Comparison of ENCODE assay signal across 19 cellular contexts in the genomic region with DNA sequence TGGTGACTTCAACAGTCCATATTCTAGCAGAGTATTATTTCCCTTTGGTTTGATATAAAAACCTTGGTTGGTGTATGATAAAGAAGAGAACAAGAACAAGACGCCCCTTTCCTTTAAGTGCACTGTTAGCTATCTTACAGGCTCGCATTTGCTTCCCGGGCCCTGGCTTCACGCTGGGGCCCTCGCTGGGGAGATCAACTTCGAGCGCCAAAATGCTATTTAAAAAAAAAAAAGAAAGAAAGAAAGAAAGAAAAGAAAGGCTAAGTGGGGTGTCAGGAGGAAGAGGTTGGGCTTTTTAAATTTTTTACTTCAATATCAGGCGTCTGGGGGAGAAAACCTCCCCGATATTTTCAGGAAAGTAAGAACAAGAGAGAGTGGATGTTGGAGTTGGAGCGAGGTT. TPM values are rescaled to one million over a fixed set of nuclear protein-coding genes. Genes with fewer than 3 reads are reported as not detected.
A peak's percentile ranks its signal among the peaks of the same experiment; 100 is the strongest.
DNase-seq lines count a peak whose midpoint lies in the region; ATAC-seq and TF ChIP-seq lines count a peak whose summit lies in the region.
"Had no signal": no experiment of that assay in that cellular context is flagged by ENCODE, and none has a peak within 500 bp of the region (broad histone marks: within the 10 kb centered on the region; RNA-seq: fewer than 3 reads in every experiment).

No MANE protein-coding gene starts in this region.

- H3K4me3 Mint-ChIP-seq in activated T-cell treated with anti-CD3 and anti-CD28 coated beads, Interleukin-2, amount 50 U/mL, for 24 hours: no peak overlapping the region
- H3K4me3 Mint-ChIP-seq in WTC11: peak overlapping the region; percentile 61
- peak overlapping the region; percentile 37 for H3K4me3 Mint-ChIP-seq in memory B cell
- peak overlapping the region; percentile 50 for H3K4me3 Mint-ChIP-seq in stimulated activated memory B cell treated with anti-CD40 and anti-IgM and Interleukin-4, amounts not matched to agents 10 μg/mL and 1 μg/mL and 100 μg/mL, for 72 hours
- H3K4me3 Mint-ChIP-seq: activated naive CD4-positive, alpha-beta T cell treated with anti-CD3 and anti-CD28 coated beads, Interleukin-2, amount 50 U/mL, for 24 hours; dendritic cell treated with granulocyte-macrophage colony-stimulating factor and Interleukin-4, amounts not matched to agents 40 ng/mL and 50 ng/mL, for 4 days had no signal

- ATAC-seq in WTC11: no peak
- no peak for ATAC-seq in memory B cell (ENCODE audit: low read depth)
- ATAC-seq in stimulated activated memory B cell treated with anti-CD40 and anti-IgM and Interleukin-4, amounts not matched to agents 10 μg/mL and 1 μg/mL and 100 μg/mL, for 72 hours: no peak
- ATAC-seq in GM18868 (IDR thresholded peaks at IDR 0.05; ENCODE audit: unreplicated experiment): no peak
- ATAC-seq in HG03457 (IDR thresholded peaks at IDR 0.05; ENCODE audit: unreplicated experiment): no peak

- TF ChIP-seq CTCF in WTC11 (IDR thresholded peaks at IDR 0.05): no peak

- H3K9me3 Mint-ChIP-seq in activated T-cell treated with anti-CD3 and anti-CD28 coated beads, Interleukin-2, amount 50 U/mL, for 24 hours: no peaks in the 10 kb centered on the region
- H3K9me3 Mint-ChIP-seq in WTC11 (no peaks in the 10 kb centered on the region), memory B cell (no peaks in the 10 kb centered on the region)
- H3K9me3 Mint-ChIP-seq in stimulated activated memory B cell treated with anti-CD40 and anti-IgM and Interleukin-4, amounts not matched to agents 10 μg/mL and 1 μg/mL and 100 μg/mL, for 72 hours: no peaks in the 10 kb centered on the region
- H3K9me3 Mint-ChIP-seq: activated naive CD4-positive, alpha-beta T cell treated with anti-CD3 and anti-CD28 coated beads, Interleukin-2, amount 50 U/mL, for 24 hours; dendritic cell treated with granulocyte-macrophage colony-stimulating factor and Interleukin-4, amounts not matched to agents 40 ng/mL and 50 ng/mL, for 4 days had no signal

- POLR2A ChIA-PET in WTC11 (lab: Charles Lee): interaction anchor here (0.6 to 2.1 kb wide), 2 partner anchors 9 to 10 kb away, joined by 3 to 4 read pairs; no protein-coding TSS in a partner anchor

- no peak for DNase-seq in activated T-cell treated with anti-CD3 and anti-CD28 coated beads, Interleukin-2, amount 50 U/mL, for 24 hours
- DNase-seq in activated T-cell treated with anti-CD3 and anti-CD28 coated beads for 4 hours (no peak), WTC11 (ENCODE audit: low spot score) (no peak), memory B cell (ENCODE audit: low spot score in 2 of 2) (no peak), HT-29 (ENCODE audit: low spot score) (no peak)
- DNase-seq: DMS79; KBM-7; kidney; NCI-H1694 treated with DMSO at 0.1 percent for 48 hours; NCI-H82; psoas muscle; small intestine; stimulated activated CD4-positive, alpha-beta T cell treated with anti-CD3 and anti-CD28 coated beads, Interleukin-4, amount 100 ng/mL, for 4 hours had no signal

- peaks cover 13% of the 10 kb centered on the region for H3K4me1 Mint-ChIP-seq in activated T-cell treated with anti-CD3 and anti-CD28 coated beads, Interleukin-2, amount 50 U/mL, for 24 hours (ENCODE audit: low read depth)
- H3K4me1 Mint-ChIP-seq in WTC11 (peaks cover 46% of the 10 kb centered on the region), memory B cell (peaks cover 9% of the 10 kb centered on the region)
- peaks cover 20% of the 10 kb centered on the region for H3K4me1 Mint-ChIP-seq in stimulated activated memory B cell treated with anti-CD40 and anti-IgM and Interleukin-4, amounts not matched to agents 10 μg/mL and 1 μg/mL and 100 μg/mL, for 72 hours

- H3K27me3 Mint-ChIP-seq in activated T-cell treated with anti-CD3 and anti-CD28 coated beads, Interleukin-2, amount 50 U/mL, for 24 hours: peaks cover 77% of the 10 kb centered on the region
- H3K27me3 Mint-ChIP-seq in WTC11 (ENCODE audit: low read depth) (peaks cover 94% of the 10 kb centered on the region), memory B cell (peaks cover 10% of the 10 kb centered on the region)
- peaks cover 32% of the 10 kb centered on the region for H3K27me3 Mint-ChIP-seq in stimulated activated memory B cell treated with anti-CD40 and anti-IgM and Interleukin-4, amounts not matched to agents 10 μg/mL and 1 μg/mL and 100 μg/mL, for 72 hours

- no peaks in the 10 kb centered on the region for H3K36me3 Mint-ChIP-seq in activated T-cell treated with anti-CD3 and anti-CD28 coated beads, Interleukin-2, amount 50 U/mL, for 24 hours (ENCODE audit: low read depth)
- H3K36me3 Mint-ChIP-seq in WTC11 (no peaks in the 10 kb centered on the region), memory B cell (peaks cover 4% of the 10 kb centered on the region)
- H3K36me3 Mint-ChIP-seq in stimulated activated memory B cell treated with anti-CD40 and anti-IgM and Interleukin-4, amounts not matched to agents 10 μg/mL and 1 μg/mL and 100 μg/mL, for 72 hours: peaks cover 5% of the 10 kb centered on the region
- H3K36me3 Mint-ChIP-seq: activated naive CD4-positive, alpha-beta T cell treated with anti-CD3 and anti-CD28 coated beads, Interleukin-2, amount 50 U/mL, for 24 hours had no signal

- CTCF ChIA-PET in WTC11 (lab: Charles Lee): interaction anchor here (1.0 to 1.1 kb wide), 2 partner anchors 9 to 140 kb away, joined by 4 read pairs; no protein-coding TSS in a partner anchor

- H3K27ac Mint-ChIP-seq in activated T-cell treated with anti-CD3 and anti-CD28 coated beads, Interleukin-2, amount 50 U/mL, for 24 hours: peak overlapping the region; percentile 51
- H3K27ac Mint-ChIP-seq in WTC11 (no peak overlapping the region), memory B cell (no peak overlapping the region)
- H3K27ac Mint-ChIP-seq in stimulated activated memory B cell treated with anti-CD40 and anti-IgM and Interleukin-4, amounts not matched to agents 10 μg/mL and 1 μg/mL and 100 μg/mL, for 72 hours: peak overlapping the region; percentile 32
- H3K27ac Mint-ChIP-seq: activated naive CD4-positive, alpha-beta T cell treated with anti-CD3 and anti-CD28 coated beads, Interleukin-2, amount 50 U/mL, for 24 hours; dendritic cell treated with granulocyte-macrophage colony-stimulating factor and Interleukin-4, amounts not matched to agents 40 ng/mL and 50 ng/mL, for 4 days had no signal

TF ChIP-seq in WTC11, 78 proteins besides CTCF, POLR2A, EP300 and RAD21:
- TF ChIP-seq SMAD3 (CRISPR knock-in tag; IDR thresholded peaks at IDR 0.05; ENCODE audit: borderline replicate concordance): no peak
- TF ChIP-seq RELA (CRISPR knock-in tag; IDR thresholded peaks at IDR 0.05; ENCODE audit: borderline replicate concordance): no peak
- no peak for TF ChIP-seq ZNF423 (CRISPR knock-in tag; IDR thresholded peaks at IDR 0.05)
- no peak for TF ChIP-seq FOXJ3 (CRISPR knock-in tag; IDR thresholded peaks at IDR 0.05; ENCODE audit: borderline replicate concordance)
- TF ChIP-seq, protein P1, sequence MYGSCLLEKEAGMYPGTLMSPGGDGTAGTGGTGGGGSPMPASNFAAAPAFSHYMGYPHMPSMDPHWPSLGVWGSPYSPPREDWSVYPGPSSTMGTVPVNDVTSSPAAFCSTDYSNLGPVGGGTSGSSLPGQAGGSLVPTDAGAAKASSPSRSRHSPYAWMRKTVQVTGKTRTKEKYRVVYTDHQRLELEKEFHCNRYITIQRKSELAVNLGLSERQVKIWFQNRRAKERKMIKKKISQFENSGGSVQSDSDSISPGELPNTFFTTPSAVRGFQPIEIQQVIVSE (CRISPR knock-in tag; IDR thresholded peaks at IDR 0.05; ENCODE audit: borderline replicate concordance): no peak
- TF ChIP-seq EMX1 (CRISPR knock-in tag; IDR thresholded peaks at IDR 0.05): no peak
- TF ChIP-seq CREM (CRISPR knock-in tag; IDR thresholded peaks at IDR 0.05): no peak
- TF ChIP-seq FOXP1 (CRISPR knock-in tag; IDR thresholded peaks at IDR 0.05; ENCODE audit: borderline replicate concordance): no peak
- TF ChIP-seq ZNF263 (CRISPR knock-in tag; IDR thresholded peaks at IDR 0.05; ENCODE audit: low read depth): no peak
- no peak for TF ChIP-seq ETV6 (CRISPR knock-in tag; IDR thresholded peaks at IDR 0.05)
- no peak for TF ChIP-seq PRRX2 (CRISPR knock-in tag; IDR thresholded peaks at IDR 0.05)
- TF ChIP-seq, protein P2, sequence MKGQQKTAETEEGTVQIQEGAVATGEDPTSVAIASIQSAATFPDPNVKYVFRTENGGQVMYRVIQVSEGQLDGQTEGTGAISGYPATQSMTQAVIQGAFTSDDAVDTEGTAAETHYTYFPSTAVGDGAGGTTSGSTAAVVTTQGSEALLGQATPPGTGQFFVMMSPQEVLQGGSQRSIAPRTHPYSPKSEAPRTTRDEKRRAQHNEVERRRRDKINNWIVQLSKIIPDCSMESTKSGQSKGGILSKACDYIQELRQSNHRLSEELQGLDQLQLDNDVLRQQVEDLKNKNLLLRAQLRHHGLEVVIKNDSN (CRISPR knock-in tag; IDR thresholded peaks at IDR 0.05): no peak
- TF ChIP-seq, protein P3, sequence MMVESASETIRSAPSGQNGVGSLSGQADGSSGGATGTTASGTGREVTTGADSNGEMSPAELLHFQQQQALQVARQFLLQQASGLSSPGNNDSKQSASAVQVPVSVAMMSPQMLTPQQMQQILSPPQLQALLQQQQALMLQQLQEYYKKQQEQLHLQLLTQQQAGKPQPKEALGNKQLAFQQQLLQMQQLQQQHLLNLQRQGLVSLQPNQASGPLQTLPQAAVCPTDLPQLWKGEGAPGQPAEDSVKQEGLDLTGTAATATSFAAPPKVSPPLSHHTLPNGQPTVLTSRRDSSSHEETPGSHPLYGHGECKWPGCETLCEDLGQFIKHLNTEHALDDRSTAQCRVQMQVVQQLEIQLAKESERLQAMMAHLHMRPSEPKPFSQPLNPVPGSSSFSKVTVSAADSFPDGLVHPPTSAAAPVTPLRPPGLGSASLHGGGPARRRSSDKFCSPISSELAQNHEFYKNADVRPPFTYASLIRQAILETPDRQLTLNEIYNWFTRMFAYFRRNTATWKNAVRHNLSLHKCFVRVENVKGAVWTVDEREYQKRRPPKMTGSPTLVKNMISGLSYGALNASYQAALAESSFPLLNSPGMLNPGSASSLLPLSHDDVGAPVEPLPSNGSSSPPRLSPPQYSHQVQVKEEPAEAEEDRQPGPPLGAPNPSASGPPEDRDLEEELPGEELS (CRISPR knock-in tag; IDR thresholded peaks at IDR 0.05): no peak
- TF ChIP-seq SOX15 (CRISPR knock-in tag; IDR thresholded peaks at IDR 0.05): no peak

RNA-seq across cellular contexts. Expression of a gene that starts 11.7 kb away (rescaled TPM):
- total RNA-seq in WTC11 (2021): 0.07 TPM in 1 of 3 replicates, not detected in the others
- not detected in 2 replicates for total RNA-seq in HT-29 (2014; rRNA removed; shearing (Covaris generic))
- total RNA-seq: fibroblast of villous mesenchyme had no signal

Comparison
In these comparisons a context has a peak if more than half of its experiments do, and no peak if none do; other contexts are left out.
1. H3K27ac Mint-ChIP-seq: peak in activated T-cell treated with anti-CD3 and anti-CD28 coated beads, Interleukin-2, amount 50 U/mL, for 24 hours (single experiment) and stimulated activated memory B cell treated with anti-CD40 and anti-IgM and Interleukin-4, amounts not matched to agents 10 μg/mL and 1 μg/mL and 100 μg/mL, for 72 hours (single experiment); none in WTC11 (single experiment) and memory B cell (single experiment).